ENCODE assay signal across 8 cellular contexts in genomic region chr2:12931211-12931844, GRCh38.
DNase-seq lines count a peak whose midpoint lies in the region; FAIRE-seq and TF ChIP-seq lines count a peak whose summit lies in the region.

No MANE protein-coding gene starts in this region.

- H3K9me2 ChIP-seq in Karpas-422 (replicated peaks; ENCODE audit: insufficient read depth, low read length) (no peaks in the 10 kb centered on the region), SU-DHL-6 (replicated peaks; ENCODE audit: insufficient read depth, low read length) (no peaks in the 10 kb centered on the region)

- H4K20me1 ChIP-seq in Karpas-422 (ENCODE audit: insufficient read depth, low read depth, low read length), result no peaks in the 10 kb centered on the region
- H4K20me1 ChIP-seq in SU-DHL-6 (ENCODE audit: low read depth, low read length), result no peaks in the 10 kb centered on the region

- H3K9me3 ChIP-seq in Karpas-422 (ENCODE audit: low read length) (no peaks in the 10 kb centered on the region), SU-DHL-6 (ENCODE audit: insufficient read depth, low read length) (no peaks in the 10 kb centered on the region), parathyroid adenoma (ENCODE audit: control insufficient read depth, low read length) (no peaks in the 10 kb centered on the region)

- no peak for DNase-seq in GM12864 (ENCODE audit: low read depth)
- DNase-seq in Karpas-422, result peak; percentile 53
- peak; percentile 45 to 78 for DNase-seq in foreskin fibroblast
- DNase-seq in stimulated activated CD8-positive, alpha-beta memory T cell treated with anti-CD3 and anti-CD28 coated beads, Interleukin-4, amount 100 ng/mL, for 48 hours, result no peak
- no peak for DNase-seq in activated gamma-delta T cell (lab: John Stamatoyannopoulos, UW)

- H3K27me3 ChIP-seq in Karpas-422 (ENCODE audit: low read length) (0 out of 2 replicates have a peak, but pooled peaks cover 2% of the 10 kb centered on the region), SU-DHL-6 (ENCODE audit: low read length) (no peaks in the 10 kb centered on the region), parathyroid adenoma (ENCODE audit: control insufficient read depth, insufficient read depth, low read length) (no peaks in the 10 kb centered on the region)

- H3K27ac ChIP-seq in Karpas-422 (ENCODE audit: low read length) (no peak overlapping the region), SU-DHL-6 (ENCODE audit: low read depth, low read length) (no peak overlapping the region), parathyroid adenoma (no peak overlapping the region)

- peak; percentile 80 for TF ChIP-seq CTCF in GM12864 (IDR thresholded peaks at IDR 0.05; ENCODE audit: low read depth, low read length, missing control alignments)
- TF ChIP-seq CTCF in SU-DHL-6 (IDR thresholded peaks at IDR 0.05; ENCODE audit: insufficient read depth, low read length, poor library complexity, severe bottlenecking), result peak; percentile 78
- peak; percentile 83 for TF ChIP-seq CTCF in foreskin fibroblast (IDR thresholded peaks at IDR 0.05; ENCODE audit: low read depth, low read length)
- TF ChIP-seq CTCF in parathyroid adenoma (IDR thresholded peaks at IDR 0.05), result peak; percentile 85

- H3K36me3 ChIP-seq in Karpas-422 (ENCODE audit: insufficient read depth, low read length) (no peaks in the 10 kb centered on the region), SU-DHL-6 (ENCODE audit: low read length) (no peaks in the 10 kb centered on the region), parathyroid adenoma (ENCODE audit: control insufficient read depth, insufficient read depth, low read length) (no peaks in the 10 kb centered on the region)

- peak; percentile 86 for FAIRE-seq in A204.1 (lab: Jason Lieb, UNC)

- no peaks in the 10 kb centered on the region for H3K79me2 ChIP-seq in Karpas-422 (ENCODE audit: low read length)
- no peaks in the 10 kb centered on the region for H3K79me2 ChIP-seq in SU-DHL-6 (ENCODE audit: insufficient read depth, low read length)
- no peaks in the 10 kb centered on the region for H3K79me2 ChIP-seq in parathyroid adenoma

- no peak overlapping the region for H2AFZ ChIP-seq in Karpas-422 (ENCODE audit: low read length)
- H2AFZ ChIP-seq in SU-DHL-6 (ENCODE audit: low read depth, low read length, severe bottlenecking), result no peak overlapping the region
- no peak overlapping the region for H2AFZ ChIP-seq in parathyroid adenoma

- H3K4me2 ChIP-seq in Karpas-422 (ENCODE audit: low read depth, low read length, poor library complexity, severe bottlenecking), result no peak overlapping the region
- H3K4me2 ChIP-seq in SU-DHL-6 (ENCODE audit: low read depth, low read length, poor library complexity, severe bottlenecking), result no peak overlapping the region
- H3K4me2 ChIP-seq in parathyroid adenoma (ENCODE audit: low read length), result no peak overlapping the region

- H3K4me3 ChIP-seq in GM12864 (ENCODE audit: low read depth, low read length) (no peak overlapping the region), Karpas-422 (ENCODE audit: low read length) (no peak overlapping the region), SU-DHL-6 (ENCODE audit: insufficient read depth, low read length, poor library complexity, severe bottlenecking) (no peak overlapping the region), foreskin fibroblast (ENCODE audit: low read depth in 1 of 2, low read length in 2 of 2) (no peak overlapping the region), parathyroid adenoma (ENCODE audit: low read depth, low read length) (no peak overlapping the region)

- H3K4me1 ChIP-seq in Karpas-422 (ENCODE audit: low read length) (no peaks in the 10 kb centered on the region), parathyroid adenoma (no peaks in the 10 kb centered on the region)

- H3K9ac ChIP-seq in Karpas-422 (ENCODE audit: low read length) (no peak overlapping the region), SU-DHL-6 (ENCODE audit: low read length) (no peak overlapping the region), parathyroid adenoma (no peak overlapping the region)

- no peaks in the 10 kb centered on the region for H3F3A ChIP-seq in SU-DHL-6 (ENCODE audit: insufficient read depth)

Comparison
In these comparisons a context has a peak if more than half of its experiments do, and no peak if none do; other contexts are left out.
1. DNase-seq: peak in Karpas-422 (single experiment) and foreskin fibroblast (2 of 2); none in GM12864 (single experiment), stimulated activated CD8-positive, alpha-beta memory T cell treated with anti-CD3 and anti-CD28 coated beads, Interleukin-4, amount 100 ng/mL, for 48 hours (single experiment) and activated gamma-delta T cell (single experiment).
2. Peak in every context shown above with its lines, with median percentiles within 50 percentile points of each other: CTCF ChIP-seq.